Comparison of ENCODE assay signal across 8 cellular contexts in the genomic region with DNA sequence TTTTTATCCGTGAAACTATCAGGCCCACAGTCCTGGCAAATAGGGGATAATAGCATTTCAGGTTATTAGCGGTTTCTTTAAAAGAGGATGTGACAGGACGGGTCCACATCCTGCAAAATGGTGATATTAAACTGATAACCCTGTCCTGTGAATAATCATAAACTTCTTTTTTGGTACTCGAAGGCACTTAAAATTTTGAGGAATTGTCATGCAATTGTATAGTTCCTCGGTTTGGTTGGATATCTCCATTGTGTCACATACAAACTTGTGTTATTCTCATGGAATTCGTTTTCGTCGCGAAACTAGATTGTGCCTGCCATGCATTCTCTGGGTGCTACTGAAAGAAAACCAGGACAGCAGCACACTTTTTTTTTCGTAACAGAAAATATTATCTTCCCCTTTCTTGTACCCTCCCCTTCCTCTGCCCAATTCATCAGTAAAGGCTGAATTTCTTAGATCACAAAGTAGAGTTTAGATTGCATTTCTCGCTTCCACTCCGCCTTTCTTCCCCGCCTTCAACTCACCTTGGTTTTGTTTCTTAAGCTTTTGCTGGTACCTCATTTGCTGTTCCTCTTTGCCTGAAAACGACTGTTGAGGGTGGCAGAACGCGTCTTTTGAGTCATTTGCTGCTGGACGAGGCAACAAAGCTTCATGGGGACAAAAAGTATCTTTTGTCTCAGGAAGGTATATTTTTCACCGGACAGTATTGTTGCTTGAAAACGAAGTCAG. TPM values are rescaled to one million over a fixed set of nuclear protein-coding genes. Genes with fewer than 3 reads are reported as not detected.
DNase-seq lines count a peak whose midpoint lies in the region; ATAC-seq and TF ChIP-seq lines count a peak whose summit lies in the region.

No MANE protein-coding gene starts in this region.

- H3K23ac ChIP-seq in mesendoderm (ENCODE audit: low read length) = no peak overlapping the region

- no peak overlapping the region for H4K8ac ChIP-seq in mesendoderm (ENCODE audit: low read depth, low read length)

- H3K4me2 ChIP-seq in mesendoderm (ENCODE audit: low read length) = peak overlapping the region; percentile 59

- H3K9me3 Mint-ChIP-seq in T-helper 1 cell treated with Interleukin-12 subunit alpha and Interleukin-12 subunit beta and Interleukin-4 antibody, amounts not matched to agents 30 μg/mL and 1 μg/mL, for 36 hours = no peaks in the 10 kb centered on the region
- peaks cover 0 to 4% (median 0%) of the 10 kb centered on the region in 5 experiments for H3K9me3 Mint-ChIP-seq in brain

- no peak for TF ChIP-seq CTCF in brain (conservative IDR thresholded peaks at IDR 0.05)

- H2AK5ac ChIP-seq in mesendoderm (ENCODE audit: low read length) = no peak overlapping the region

- H3K36me3 ChIP-seq in HUES64 (ENCODE audit: insufficient read depth, low read length) = no peaks in the 10 kb centered on the region
- H3K36me3 ChIP-seq in mesendoderm (ENCODE audit: control insufficient read depth, insufficient read depth, low read length) = no peaks in the 10 kb centered on the region

- peak overlapping the region; percentile 43 for H3K27ac Mint-ChIP-seq in T-helper 1 cell treated with Interleukin-12 subunit alpha and Interleukin-12 subunit beta and Interleukin-4 antibody, amounts not matched to agents 30 μg/mL and 1 μg/mL, for 36 hours
- peak overlapping the region; percentile 77 to 97 (median 94) for H3K27ac Mint-ChIP-seq in brain

- no peak overlapping the region for H3K18ac ChIP-seq in mesendoderm (ENCODE audit: low read length)

- WGBS in HUES64 = 13% methylated on average over 19 of the region's 19 CpGs
- no CpG with 5 or more reads among the region's 19 CpGs for WGBS in mesendoderm (ENCODE audit: extremely low coverage, insufficient coverage, low lambda C conversion rate)

- H3K79me2 ChIP-seq in mesendoderm (ENCODE audit: control insufficient read depth, insufficient read depth, low read length) = peaks cover 29% of the 10 kb centered on the region

- no peak overlapping the region for H2BK120ac ChIP-seq in mesendoderm (ENCODE audit: low read depth, low read length)

- ATAC-seq in HG03097 (IDR thresholded peaks at IDR 0.05; ENCODE audit: low FRiP score, unreplicated experiment) (no peak), HG02870 (IDR thresholded peaks at IDR 0.05; ENCODE audit: unreplicated experiment) (no peak)

- no peak overlapping the region for H2BK15ac ChIP-seq in mesendoderm (replicated peaks; ENCODE audit: low read depth)

- peaks cover 4% of the 10 kb centered on the region; the same call in 1 of the 2 replicates for H3K9me3 ChIP-seq in HUES64 (ENCODE audit: insufficient read depth, low read depth, low read length)

- H3K79me1 ChIP-seq in mesendoderm (ENCODE audit: low read length) = peaks cover 4% of the 10 kb centered on the region

- peak overlapping the region; percentile 83 for H3K4me3 Mint-ChIP-seq in T-helper 1 cell treated with Interleukin-12 subunit alpha and Interleukin-12 subunit beta and Interleukin-4 antibody, amounts not matched to agents 30 μg/mL and 1 μg/mL, for 36 hours
- H3K4me3 Mint-ChIP-seq in brain = peak overlapping the region in 1 of 5 experiments; percentile 91

- H3K4me3 ChIP-seq in HUES64 (ENCODE audit: low read length) (peak overlapping the region; percentile 85), mesendoderm (ENCODE audit: low read length) (peak overlapping the region; percentile 81)

- H4K5ac ChIP-seq in mesendoderm (ENCODE audit: low read length) = no peak overlapping the region

- H3K4me1 ChIP-seq in HUES64 (ENCODE audit: insufficient read depth, low read length) = peaks cover 12% of the 10 kb centered on the region; the same call in 1 of the 2 replicates
- no peaks in the 10 kb centered on the region for H3K4me1 ChIP-seq in mesendoderm (ENCODE audit: control insufficient read depth, low read depth, low read length)

- DNase-seq in T-helper 1 cell (no peak), mesendoderm (no peak), NCI-H345 treated with DMSO at 0.1 percent for 48 hours (lab: John Stamatoyannopoulos, UW; ENCODE audit: unreplicated experiment) (no peak)

- H3K36me3 Mint-ChIP-seq in T-helper 1 cell treated with Interleukin-12 subunit alpha and Interleukin-12 subunit beta and Interleukin-4 antibody, amounts not matched to agents 30 μg/mL and 1 μg/mL, for 36 hours (ENCODE audit: low read depth) = peaks cover 2% of the 10 kb centered on the region
- H3K36me3 Mint-ChIP-seq in brain = peaks cover 14% of the 10 kb centered on the region

- no peaks in the 10 kb centered on the region for H3K27me3 Mint-ChIP-seq in T-helper 1 cell treated with Interleukin-12 subunit alpha and Interleukin-12 subunit beta and Interleukin-4 antibody, amounts not matched to agents 30 μg/mL and 1 μg/mL, for 36 hours (ENCODE audit: low read depth)
- H3K27me3 Mint-ChIP-seq in brain = peaks cover 7% of the 10 kb centered on the region

- no peak overlapping the region for H2BK5ac ChIP-seq in mesendoderm (ENCODE audit: low read length)

- H3K27ac ChIP-seq in HUES64 (ENCODE audit: low read depth, low read length) (no peak overlapping the region), mesendoderm (ENCODE audit: low read depth, low read length) (no peak overlapping the region)

- H3K56ac ChIP-seq in mesendoderm (ENCODE audit: low read length) = peak overlapping the region; percentile 93

- H3K27me3 ChIP-seq in HUES64 (ENCODE audit: insufficient read depth, low read length) = peaks cover 15% of the 10 kb centered on the region
- no peaks in the 10 kb centered on the region for H3K27me3 ChIP-seq in mesendoderm (ENCODE audit: insufficient read depth, low read length, poor library complexity)

- H3K9ac ChIP-seq in HUES64 (ENCODE audit: low read depth, low read length) (peak overlapping the region; percentile 84), mesendoderm (ENCODE audit: low read length) (peak overlapping the region; percentile 87)

- H3K4me1 Mint-ChIP-seq in T-helper 1 cell treated with Interleukin-12 subunit alpha and Interleukin-12 subunit beta and Interleukin-4 antibody, amounts not matched to agents 30 μg/mL and 1 μg/mL, for 36 hours (ENCODE audit: low read depth) = peaks cover 23% of the 10 kb centered on the region
- peaks cover 43% of the 10 kb centered on the region for H3K4me1 Mint-ChIP-seq in brain

- H3K4ac ChIP-seq in mesendoderm (ENCODE audit: low read depth, low read length) = no peak overlapping the region

RNA-seq across cellular contexts. Expression of a gene that starts 1.3 kb away (rescaled TPM):
- 19.1 TPM for polyA plus RNA-seq in HUES64 (2013, experiment 1 of 2)
- 19.0 TPM for polyA plus RNA-seq in HUES64 (2013, experiment 2 of 2)
- polyA plus RNA-seq in brain (ENCODE audit: insufficient read depth, low read depth, low replicate concordance) = 23.6 TPM
- polyA plus RNA-seq in mesendoderm (2013, experiment 1 of 2) = 19.8 TPM
- polyA plus RNA-seq in mesendoderm (2013, experiment 2 of 2) = 19.5 TPM
